Comparison of ENCODE assay signal across 8 cellular contexts in genomic region chr11:62665630-62666258, GRCh38. TPM values are rescaled to one million over a fixed set of nuclear protein-coding genes. Genes with fewer than 3 reads are reported as not detected.
DNase-seq lines count a peak whose midpoint lies in the region; ATAC-seq and TF ChIP-seq lines count a peak whose summit lies in the region.

No MANE protein-coding gene starts in this region.

- H3K9me3 Mint-ChIP-seq in CD14-positive monocyte = no peaks in the 10 kb centered on the region
- H3K9me3 Mint-ChIP-seq in activated CD4-positive, alpha-beta T cell treated with anti-CD3 and anti-CD28 coated beads, Interleukin-2, amount 10 ng/mL, durations not matched to agents 24 days and 14 days = no peaks in the 10 kb centered on the region

- intact Hi-C loops in CD14-positive monocyte (cut with micrococcal nuclease) = loop anchor here in 1 of 2 donors (2.0 kb wide), 1 partner anchor 13 kb away; the partner anchor contains the start of gene UBXN1
- intact Hi-C loops in activated CD4-positive, alpha-beta T cell treated with anti-CD3 and anti-CD28 coated beads, Interleukin-2, amount 10 ng/mL, durations not matched to agents 24 days and 14 days (cut with micrococcal nuclease) = loop anchor here (1.0 to 5.0 kb wide), 9 partner anchors 12 to 177 kb away; partner anchors contain the start of genes EML3, GANAB, INTS5 and POLR2G

- peak; percentile 22 for ATAC-seq in GM21447 (IDR thresholded peaks at IDR 0.05; ENCODE audit: unreplicated experiment)
- ATAC-seq in lung (ENCODE audit: insufficient read depth, low FRiP score) = peak; percentile 29

- peak overlapping the region; percentile 80 to 94 (median 92) for H3K27ac Mint-ChIP-seq in CD14-positive monocyte
- peak overlapping the region; percentile 93 for H3K27ac Mint-ChIP-seq in activated CD4-positive, alpha-beta T cell treated with anti-CD3 and anti-CD28 coated beads, Interleukin-2, amount 10 ng/mL, durations not matched to agents 24 days and 14 days

- DNase-seq in CD14-positive monocyte (ENCODE audit: low spot score) = no peak
- peak; percentile 44 for DNase-seq in KG1 (lab: John Stamatoyannopoulos, UW)
- peak; percentile 84 for DNase-seq in activated CD4-positive, alpha-beta T cell treated with anti-CD3 and anti-CD28 coated beads, Interleukin-2, amount 10 ng/mL, durations not matched to agents 24 days and 14 days
- DNase-seq in coronary artery (ENCODE audit: low spot score) = peak; percentile 84
- DNase-seq in lung (ENCODE audit: low spot score) = peak; percentile 51
- peak; percentile 32 to 40 for DNase-seq in stimulated activated CD8-positive, alpha-beta memory T cell treated with anti-CD3 and anti-CD28 coated beads, Interleukin-2, amount 100 ng/mL, for 1 hour (ENCODE audit: low read depth in 2 of 2)
- no peak for DNase-seq in NCI-H2107 (lab: John Stamatoyannopoulos, UW)

- 6 to 7% methylated on average over 38 of the region's 38 CpGs for WGBS in lung, 2 donors

- H3K27ac ChIP-seq in coronary artery = peak overlapping the region; percentile 55 to 93
- peak overlapping the region; percentile 79 to 86 for H3K27ac ChIP-seq in lung (ENCODE audit: low read depth in 1 of 2, low read length in 1 of 2)

- peaks cover 14 to 33% of the 10 kb centered on the region in 2 donors for H3K36me3 Mint-ChIP-seq in CD14-positive monocyte
- H3K36me3 Mint-ChIP-seq in activated CD4-positive, alpha-beta T cell treated with anti-CD3 and anti-CD28 coated beads, Interleukin-2, amount 10 ng/mL, durations not matched to agents 24 days and 14 days (ENCODE audit: low read depth) = peaks cover 53% of the 10 kb centered on the region

- peaks cover 47% of the 10 kb centered on the region for H3K4me1 Mint-ChIP-seq in CD14-positive monocyte
- H3K4me1 Mint-ChIP-seq in activated CD4-positive, alpha-beta T cell treated with anti-CD3 and anti-CD28 coated beads, Interleukin-2, amount 10 ng/mL, durations not matched to agents 24 days and 14 days = peaks cover 31% of the 10 kb centered on the region

- no peaks in the 10 kb centered on the region for H3K27me3 Mint-ChIP-seq in CD14-positive monocyte (ENCODE audit: low read depth in 3 of 3)
- H3K27me3 Mint-ChIP-seq in activated CD4-positive, alpha-beta T cell treated with anti-CD3 and anti-CD28 coated beads, Interleukin-2, amount 10 ng/mL, durations not matched to agents 24 days and 14 days = no peaks in the 10 kb centered on the region

- H3K4me1 ChIP-seq in lung (ENCODE audit: control insufficient read depth in 2 of 2, insufficient read depth in 2 of 2, low read length in 2 of 2) = peaks cover 14 to 19% of the 10 kb centered on the region in 2 donors

- peak overlapping the region; percentile 92 to 97 for H3K4me3 Mint-ChIP-seq in CD14-positive monocyte
- peak overlapping the region; percentile 98 for H3K4me3 Mint-ChIP-seq in activated CD4-positive, alpha-beta T cell treated with anti-CD3 and anti-CD28 coated beads, Interleukin-2, amount 10 ng/mL, durations not matched to agents 24 days and 14 days

- TF ChIP-seq CTCF in CD14-positive monocyte (IDR thresholded peaks at IDR 0.05) = no peak
- no peak for TF ChIP-seq CTCF in coronary artery (IDR thresholded peaks at IDR 0.05)
- TF ChIP-seq CTCF in lung (IDR thresholded peaks at IDR 0.05; ENCODE audit: control extremely low read depth, extremely low read depth) = no peak

- no peaks in the 10 kb centered on the region for H3K9me3 ChIP-seq in lung (ENCODE audit: control insufficient read depth in 2 of 2, insufficient read depth in 1 of 2, low read length in 1 of 2)

- no peaks in the 10 kb centered on the region for H3K27me3 ChIP-seq in lung (ENCODE audit: control insufficient read depth, insufficient read depth)

- peaks cover 7 to 21% of the 10 kb centered on the region in 2 donors for H3K36me3 ChIP-seq in lung (ENCODE audit: control insufficient read depth in 2 of 2, insufficient read depth in 2 of 2, low read length in 2 of 2)

- H3K4me3 ChIP-seq in coronary artery = peak overlapping the region; percentile 86
- peak overlapping the region; percentile 79 for H3K4me3 ChIP-seq in lung

RNA-seq across cellular contexts. Expression of gene CSKMT, which starts 0.6 kb away (rescaled TPM):
- polyA plus RNA-seq in CD14-positive monocyte = 1 to 10 TPM in 1 of 2 donors, under 1 TPM in 1; 0.73 to 1.4 TPM
- total RNA-seq in activated CD4-positive, alpha-beta T cell treated with anti-CD3 and anti-CD28 coated beads, Interleukin-2, amount 10 ng/mL, durations not matched to agents 24 days and 14 days = 59.5 and 60.9 TPM in 2 replicates
- total RNA-seq in lung = 10 to 100 TPM in 1 of 2 donors, 1 to 10 TPM in 1; 5.3 to 19.8 TPM
- polyA plus RNA-seq in lung = 10 to 100 TPM; 11.0 to 37.1 TPM

RNA-seq across cellular contexts. Expression of gene C11orf98, which starts 0.7 kb away (rescaled TPM):
- polyA plus RNA-seq in CD14-positive monocyte = 10 to 100 TPM; 74.6 to 78.2 TPM
- total RNA-seq in activated CD4-positive, alpha-beta T cell treated with anti-CD3 and anti-CD28 coated beads, Interleukin-2, amount 10 ng/mL, durations not matched to agents 24 days and 14 days = 143 and 147 TPM in 2 replicates
- 10 to 100 TPM; 19.0 to 54.0 TPM for total RNA-seq in lung
- 100 to 1,000 TPM; 135 to 140 TPM for polyA plus RNA-seq in lung

RNA-seq across cellular contexts. Expression of gene UQCC3, which starts 5.7 kb away (rescaled TPM):
- 1 to 10 TPM; 7.2 to 7.9 TPM for polyA plus RNA-seq in CD14-positive monocyte
- total RNA-seq in activated CD4-positive, alpha-beta T cell treated with anti-CD3 and anti-CD28 coated beads, Interleukin-2, amount 10 ng/mL, durations not matched to agents 24 days and 14 days = 8.6 and 9.4 TPM in 2 replicates
- 10 to 100 TPM in 1 of 2 donors, 1 to 10 TPM in 1; 8.6 to 10.4 TPM for total RNA-seq in lung
- 10 to 100 TPM in 1 of 2 donors, 1 to 10 TPM in 1; 8.7 to 20.1 TPM for polyA plus RNA-seq in lung

RNA-seq across cellular contexts. Expression of gene LBHD1, which starts 6.3 kb away (rescaled TPM):
- polyA plus RNA-seq in CD14-positive monocyte (1 to 10 TPM; 1.9 to 2.9 TPM), lung (1 to 10 TPM; 4.4 to 5.7 TPM)
- total RNA-seq in activated CD4-positive, alpha-beta T cell treated with anti-CD3 and anti-CD28 coated beads, Interleukin-2, amount 10 ng/mL, durations not matched to agents 24 days and 14 days = 21.5 and 23.0 TPM in 2 replicates
- total RNA-seq in lung = 1 to 10 TPM; 4.4 to 8.9 TPM

RNA-seq across cellular contexts. Expression of gene INTS5, which starts 12.6 kb away (rescaled TPM):
- polyA plus RNA-seq in CD14-positive monocyte (10 to 100 TPM in 1 of 2 donors, 1 to 10 TPM in 1; 9.9 to 16.0 TPM), lung (10 to 100 TPM in 1 of 2 donors, 1 to 10 TPM in 1; 8.5 to 17.4 TPM)
- 36.5 and 36.6 TPM in 2 replicates for total RNA-seq in activated CD4-positive, alpha-beta T cell treated with anti-CD3 and anti-CD28 coated beads, Interleukin-2, amount 10 ng/mL, durations not matched to agents 24 days and 14 days
- total RNA-seq in lung = 10 to 100 TPM; 15.5 to 22.7 TPM

Comparison
In these comparisons a context has a peak if more than half of its experiments do, and no peak if none do; other contexts are left out.
1. DNase-seq: peak in KG1 (single experiment), activated CD4-positive, alpha-beta T cell treated with anti-CD3 and anti-CD28 coated beads, Interleukin-2, amount 10 ng/mL, durations not matched to agents 24 days and 14 days (single experiment), coronary artery (single experiment), lung (single experiment) and stimulated activated CD8-positive, alpha-beta memory T cell treated with anti-CD3 and anti-CD28 coated beads, Interleukin-2, amount 100 ng/mL, for 1 hour (2 of 2); none in CD14-positive monocyte (single experiment) and NCI-H2107 (single experiment).